ENCODE assay signal across 26 cellular contexts in the genomic region with DNA sequence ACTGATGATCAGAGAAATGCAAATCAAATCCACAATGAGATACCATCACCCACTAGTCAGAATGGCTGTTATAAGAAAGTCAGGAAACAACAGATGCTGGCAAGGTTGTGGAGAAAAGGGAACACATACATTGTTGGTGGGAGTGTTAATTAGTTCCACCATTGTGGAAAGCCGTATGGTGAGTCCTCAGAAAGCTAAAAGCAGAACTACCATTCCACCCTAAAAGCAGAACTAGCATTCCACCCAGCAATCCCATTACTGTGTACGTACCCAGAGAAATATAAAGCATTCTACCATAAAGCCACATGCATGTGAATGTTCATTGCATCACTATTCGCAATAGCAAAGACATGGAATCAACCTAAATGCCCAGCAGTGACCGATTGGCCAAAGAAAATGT.
"Had no signal": no experiment of that assay in that cellular context is flagged by ENCODE, and none has a peak within 500 bp of the region (broad histone marks: within the 10 kb centered on the region; RNA-seq: fewer than 3 reads in every experiment).

No MANE protein-coding gene starts in this region.

- H3K4me1 Mint-ChIP-seq: central memory CD8-positive, alpha-beta T cell; immature natural killer cell; nephron progenitor cell; WTC11 had no signal

- H3K27ac Mint-ChIP-seq: activated naive CD4-positive, alpha-beta T cell treated with anti-CD3 and anti-CD28 coated beads, Interleukin-2, amount 50 U/mL, for 72 hours; activated T-cell treated with anti-CD3 and anti-CD28 coated beads, Interleukin-2, amount 50 U/mL, for 72 hours; immature natural killer cell; nephron progenitor cell; progenitor cell of endocrine pancreas; WTC11 had no signal

- H3K9me3 Mint-ChIP-seq: activated naive CD4-positive, alpha-beta T cell treated with anti-CD3 and anti-CD28 coated beads, Interleukin-2, amount 50 U/mL, for 72 hours; activated T-cell treated with anti-CD3 and anti-CD28 coated beads, Interleukin-2, amount 50 U/mL, for 72 hours; central memory CD8-positive, alpha-beta T cell had no signal

- DNase-seq: activated CD4-positive, alpha-beta T cell treated with anti-CD3 and anti-CD28 coated beads for 1 hour; activated CD4-positive, alpha-beta T cell treated with anti-CD3 and anti-CD28 coated beads, Interleukin-2, amount 50 U/mL, for 4 hours; activated naive CD4-positive, alpha-beta T cell; activated T-cell treated with anti-CD3 and anti-CD28 coated beads for 4 hours; activated T-cell treated with anti-CD3 and anti-CD28 coated beads, Interleukin-2, amount 50 U/mL, for 72 hours; dermis blood vessel endothelial cell; effector CD4-positive, alpha-beta T cell; foreskin keratinocyte; heart left ventricle; hypothalamus; immature natural killer cell; kidney; left colon; mammary epithelial cell; nephron progenitor cell; ovary; right lobe of liver; stimulated activated CD4-positive, alpha-beta T cell treated with anti-CD3 and anti-CD28 coated beads, Interleukin-2, amount 100 ng/mL, for 48 hours; stimulated activated naive CD4-positive, alpha-beta T cell treated with Interleukin-2 at 50 U/mL for 16 hours had no signal

- H3K4me3 Mint-ChIP-seq: activated T-cell treated with anti-CD3 and anti-CD28 coated beads, Interleukin-2, amount 50 U/mL, for 72 hours; central memory CD8-positive, alpha-beta T cell; immature natural killer cell; nephron progenitor cell; WTC11 had no signal

- H3K4me3 ChIP-seq: breast epithelium, esophagus muscularis mucosa, heart left ventricle, ovary, right lobe of liver, tibial nerve had no signal

- H3K36me3 Mint-ChIP-seq: activated naive CD4-positive, alpha-beta T cell treated with anti-CD3 and anti-CD28 coated beads, Interleukin-2, amount 50 U/mL, for 72 hours; immature natural killer cell; WTC11 had no signal
